In genomic region chr1:23581219-23581618, GRCh38 we compare ENCODE assay signal across 11 cellular contexts. TPM values are rescaled to one million over a fixed set of nuclear protein-coding genes. Genes with fewer than 3 reads are reported as not detected.
A peak's percentile ranks its signal among the peaks of the same experiment; 100 is the strongest.
DNase-seq lines count a peak whose midpoint lies in the region; ATAC-seq and TF ChIP-seq lines count a peak whose summit lies in the region.
"Had no signal": no experiment of that assay in that cellular context is flagged by ENCODE, and none has a peak within 500 bp of the region (broad histone marks: within the 10 kb centered on the region; RNA-seq: fewer than 3 reads in every experiment).

No MANE protein-coding gene starts in this region.

- H3K4me1 ChIP-seq in H9 (ENCODE audit: insufficient read depth, low read length) (peaks cover 5% of the 10 kb centered on the region; the same call in 1 of the 2 replicates), ascending aorta (peaks cover 13 to 25% of the 10 kb centered on the region in 2 donors), A673 (ENCODE audit: insufficient read depth, low read length, poor library complexity, severe bottlenecking) (no peaks in the 10 kb centered on the region)

- H2BK20ac ChIP-seq in H9 (ENCODE audit: low read depth, low read length, poor library complexity, severe bottlenecking) = no peak overlapping the region

- H3K27ac Mint-ChIP-seq in H9 (peak overlapping the region in 2 of 3 experiments; percentile 52 to 86; a peak in 2 of 7 replicates), T-cell (peak overlapping the region in 1 of 2 donors; percentile 44)
- H3K27ac Mint-ChIP-seq: activated naive CD8-positive, alpha-beta T cell had no signal

- H2AK5ac ChIP-seq in H9 (ENCODE audit: insufficient read length, low read length) = no peak overlapping the region

- H3K4me1 Mint-ChIP-seq in H9 = peaks cover 20 to 21% of the 10 kb centered on the region in 2 experiments
- peaks cover 33 to 40% (median 38%) of the 10 kb centered on the region in 3 donors for H3K4me1 Mint-ChIP-seq in T-cell

- no peak overlapping the region for H3K14ac ChIP-seq in H9 (ENCODE audit: insufficient read depth, low read length)

- H3K9me3 ChIP-seq in H9 (ENCODE audit: control insufficient read depth, low read depth, low read length) = no peaks in the 10 kb centered on the region
- no peaks in the 10 kb centered on the region for H3K9me3 ChIP-seq in ascending aorta
- H3K9me3 ChIP-seq in A673 (ENCODE audit: low read depth, low read length, poor library complexity, severe bottlenecking) = no peaks in the 10 kb centered on the region

- H4K91ac ChIP-seq in H9 (ENCODE audit: insufficient read length, low read depth, low read length) = no peak overlapping the region

- DNase-seq in H9 = no peak
- no peak for DNase-seq in ascending aorta (ENCODE audit: low spot score in 2 of 2)
- peak; percentile 85 for DNase-seq in hepatic stellate cell (ENCODE audit: low spot score)
- DNase-seq in putamen (ENCODE audit: low spot score) = peak; percentile 69
- DNase-seq in A673 (ENCODE audit: low spot score) = no peak
- no peak for DNase-seq in germinal center (ENCODE audit: low spot score)
- no peak for DNase-seq in COLO829 (ENCODE audit: low spot score)
- no peak for DNase-seq in T-cell
- DNase-seq: stimulated activated naive CD8-positive, alpha-beta T cell treated with anti-CD3 and anti-CD28 coated beads, Interleukin-15, Interleukin-2, amounts not matched to agents 100 U/mL and 50 U/mL, for 24 hours had no signal

- H3T11ph ChIP-seq in H9 (ENCODE audit: low read length) = no peak overlapping the region

- H4K5ac ChIP-seq in H9 (ENCODE audit: insufficient read length, low read depth, low read length) = no peak overlapping the region

- H3K27me3 Mint-ChIP-seq in H9 (ENCODE audit: low read depth) = no peaks in the 10 kb centered on the region
- H3K27me3 Mint-ChIP-seq in T-cell = no peaks in the 10 kb centered on the region
- H3K27me3 Mint-ChIP-seq: activated naive CD8-positive, alpha-beta T cell had no signal

- no peak for ATAC-seq in T-cell (replicated peaks in 1 of 4)
- ATAC-seq: stimulated activated naive CD8-positive, alpha-beta T cell treated with anti-CD3 and anti-CD28 coated beads, Interleukin-15, Interleukin-2, amounts not matched to agents 100 U/mL and 50 U/mL, for 24 hours had no signal

- no peak overlapping the region for H3K18ac ChIP-seq in H9 (ENCODE audit: insufficient read length, low read depth, low read length)

- H3K27me3 ChIP-seq in H9 (ENCODE audit: insufficient read depth, low read length) (no peaks in the 10 kb centered on the region), ascending aorta (no peaks in the 10 kb centered on the region), A673 (replicated peaks; ENCODE audit: insufficient read depth, low read depth, low read length, poor library complexity) (no peaks in the 10 kb centered on the region)

- no peaks in the 10 kb centered on the region for H3K23me2 ChIP-seq in H9 (ENCODE audit: insufficient read length, low read depth, low read length, poor library complexity, severe bottlenecking)

- H3K36me3 ChIP-seq in ascending aorta (no peaks in the 10 kb centered on the region), A673 (ENCODE audit: insufficient read depth, low read length, poor library complexity, severe bottlenecking) (no peaks in the 10 kb centered on the region)

- H3K79me2 ChIP-seq in H9 (ENCODE audit: insufficient read depth, low read length) = no peaks in the 10 kb centered on the region

- H3K27ac ChIP-seq in H9 (ENCODE audit: insufficient read length, low read depth, low read length) = no peak overlapping the region
- H3K27ac ChIP-seq in ascending aorta = peak overlapping the region; percentile 93 to 94
- no peak overlapping the region for H3K27ac ChIP-seq in A673 (ENCODE audit: low read depth, low read length, poor library complexity, severe bottlenecking)
- H3K27ac ChIP-seq: HL-60 had no signal

- no TSS peak for BruUV-seq in A673 (replicated peaks; lab: Mats Ljungman, UMichigan)

- no peak overlapping the region for H2BK5ac ChIP-seq in H9 (ENCODE audit: insufficient read length, low read length)

- POLR2A ChIA-PET in A673 (lab: Charles Lee; ENCODE audit: low non-redundant PET) (no interaction called here), T-cell (lab: Charles Lee) (no interaction called here)

- no peak overlapping the region for H2BK12ac ChIP-seq in H9 (ENCODE audit: insufficient read length, low read depth, low read length)

- no peak overlapping the region for H3K23ac ChIP-seq in H9 (ENCODE audit: insufficient read length, low read depth, low read length)

- H3K9me3 Mint-ChIP-seq in H9 = no peaks in the 10 kb centered on the region
- H3K9me3 Mint-ChIP-seq in T-cell = no peaks in the 10 kb centered on the region

- no peak for TF ChIP-seq CTCF in H9 (conservative IDR thresholded peaks at IDR 0.05)
- TF ChIP-seq CTCF in ascending aorta (IDR thresholded peaks at IDR 0.05) = no peak
- no peak for TF ChIP-seq CTCF in A673 (conservative IDR thresholded peaks at IDR 0.05; ENCODE audit: low read depth, low read length)

- H2AFZ ChIP-seq in H9 (ENCODE audit: low read length) = no peak overlapping the region

- no peaks in the 10 kb centered on the region for H4K20me1 ChIP-seq in H9 (ENCODE audit: control insufficient read depth, insufficient read depth, insufficient read length)

- H3K4me3 Mint-ChIP-seq in H9 = no peak overlapping the region
- no peak overlapping the region for H3K4me3 Mint-ChIP-seq in T-cell
- H3K4me3 Mint-ChIP-seq: activated naive CD8-positive, alpha-beta T cell had no signal

- H2BK15ac ChIP-seq in H9 (ENCODE audit: low read depth, low read length) = no peak overlapping the region

- H4K8ac ChIP-seq in H9 (replicated peaks; ENCODE audit: insufficient read length, low read depth, low read length) = no peak overlapping the region

- no peak overlapping the region for H3K56ac ChIP-seq in H9 (ENCODE audit: insufficient read length, low read depth, low read length)

- H3K9ac ChIP-seq in H9 (ENCODE audit: extremely low read depth, insufficient read length, low read length) = no peak overlapping the region

- H3K4ac ChIP-seq in H9 (ENCODE audit: low read depth, low read length) = no peak overlapping the region

- no CpG with 5 or more reads among the region's 8 CpGs for WGBS in H9 (ENCODE audit: extremely low coverage, insufficient read length, low lambda C conversion rate)

- H3K4me3 ChIP-seq in ascending aorta = no peak overlapping the region
- no peak overlapping the region for H3K4me3 ChIP-seq in A673 (ENCODE audit: low read depth, low read length, poor library complexity, severe bottlenecking)

- no peaks in the 10 kb centered on the region for H3K79me1 ChIP-seq in H9 (ENCODE audit: insufficient read depth, low read depth, low read length, poor library complexity, severe bottlenecking)

- H3K36me3 Mint-ChIP-seq in H9 (ENCODE audit: insufficient read depth in 1 of 3, low read depth in 3 of 3) (no peaks in the 10 kb centered on the region), T-cell (no peaks in the 10 kb centered on the region)
- H3K36me3 Mint-ChIP-seq: activated naive CD8-positive, alpha-beta T cell had no signal

- H2BK120ac ChIP-seq in H9 (ENCODE audit: low read depth, low read length, poor library complexity, severe bottlenecking) = no peak overlapping the region

- intact Hi-C loops in ascending aorta (cut with DNase I) = loop anchor here (5.0 kb wide), 2 partner anchors 36 to 51 kb away; no protein-coding TSS in a partner anchor
- intact Hi-C loops in A673 (cut with micrococcal nuclease; ENCODE audit: unreplicated experiment) = no loop called here

- H3K4me2 ChIP-seq in H9 (ENCODE audit: insufficient read depth, insufficient read length, low read length) = no peak overlapping the region

- CTCF ChIA-PET in A673 (lab: Charles Lee) (no interaction called here), T-cell (lab: Charles Lee) (interaction anchor here in 1 of 2 donors (0.6 kb wide), 1 partner anchor 287 kb away, joined by 3 read pairs; the partner anchor contains the start of gene FUCA1)

RNA-seq across cellular contexts. Expression of gene ID3, which starts 21.9 kb away (rescaled TPM):
- total RNA-seq in H9 (2021) = 113 and 119 TPM in 2 replicates
- 1,094 TPM for total RNA-seq in ascending aorta
- 102 and 140 TPM in 2 replicates for total RNA-seq in A673 (2021)
- 10 to 100 TPM; 20.7 to 99.7 (median 81.3) TPM for total RNA-seq in T-cell

RNA-seq across cellular contexts. Expression of gene E2F2, which starts 50.2 kb away (rescaled TPM):
- total RNA-seq in H9 (2021) (5.1 TPM in 2 replicates), ascending aorta (not detected), A673 (2021) (45.0 and 46.1 TPM in 2 replicates), T-cell (1 to 10 TPM; 1.7 to 3.1 (median 2.5) TPM)

Comparison
In these comparisons a context has a peak if more than half of its experiments do, and no peak if none do; other contexts are left out.
1. DNase-seq: peak in hepatic stellate cell (single experiment) and putamen (single experiment); none in H9 (single experiment), ascending aorta (0 of 2), A673 (single experiment), germinal center (single experiment), COLO829 (single experiment) and T-cell (0 of 34).
2. H3K27ac ChIP-seq: peak in ascending aorta (2 of 2); none in H9 (single experiment) and A673 (single experiment).